Comparison of ENCODE assay signal across 8 cellular contexts in genomic region chrX:63754141-63754859, GRCh38. TPM values are rescaled to one million over a fixed set of nuclear protein-coding genes. Genes with fewer than 3 reads are reported as not detected.
DNase-seq lines count a peak whose midpoint lies in the region; ATAC-seq and TF ChIP-seq lines count a peak whose summit lies in the region.

No MANE protein-coding gene starts in this region.

- no peak for TF ChIP-seq CTCF in mammary epithelial cell (conservative IDR thresholded peaks at IDR 0.05 in 1 of 2, IDR thresholded peaks at IDR 0.05 in 1 of 2; ENCODE audit: extremely low read depth in 1 of 2, insufficient read depth in 1 of 2, low read depth in 1 of 2, low read length in 2 of 2)
- no peak for TF ChIP-seq CTCF in right lobe of liver (IDR thresholded peaks at IDR 0.05)

- H3K79me2 ChIP-seq in mammary epithelial cell (ENCODE audit: insufficient read depth, low read length), result peaks cover 51% of the 10 kb centered on the region

- H3K4me1 ChIP-seq in mammary epithelial cell (ENCODE audit: insufficient read depth, low read length) (peaks cover 19% of the 10 kb centered on the region), right lobe of liver (no peaks in the 10 kb centered on the region)

- H3K36me3 Mint-ChIP-seq in activated CD8-positive, alpha-beta memory T cell treated with anti-CD3 and anti-CD28 coated beads, Interleukin-2, amount 10 ng/mL, durations not matched to agents 7 days and 5 days, result peaks cover 23% of the 10 kb centered on the region

- H3K27ac Mint-ChIP-seq in activated CD8-positive, alpha-beta memory T cell treated with anti-CD3 and anti-CD28 coated beads, Interleukin-2, amount 10 ng/mL, durations not matched to agents 7 days and 5 days, result peak overlapping the region; percentile 97

- CTCF ChIA-PET in activated CD8-positive, alpha-beta memory T cell treated with anti-CD3 and anti-CD28 coated beads, Interleukin-2, amount 10 ng/mL, durations not matched to agents 7 days and 5 days (lab: Charles Lee), result interaction anchor here (0.7 to 2.4 kb wide), 3 partner anchors 10 to 1233 kb away, joined by 3 to 8 read pairs (median 3); no protein-coding TSS in a partner anchor
- CTCF ChIA-PET in mammary epithelial cell (lab: Charles Lee; ENCODE audit: low non-redundant PET), result interaction anchor here (0.7 kb wide), 1 partner anchor 67 kb away, joined by 5 read pairs; no protein-coding TSS in a partner anchor

- H3K4me3 ChIP-seq in mammary epithelial cell (replicated peaks in 1 of 3; ENCODE audit: insufficient read depth in 1 of 3, low read depth in 2 of 3, low read length in 3 of 3), result peak overlapping the region; percentile 66 to 81 (median 78)
- H3K4me3 ChIP-seq in right lobe of liver, result peak overlapping the region; percentile 53 to 68 (median 63)

- H3K27me3 ChIP-seq in mammary epithelial cell (ENCODE audit: insufficient read depth, low read length) (no peaks in the 10 kb centered on the region), right lobe of liver (no peaks in the 10 kb centered on the region)

- in situ Hi-C loops in mammary epithelial cell (cut with MboI; ENCODE audit: low sequenced_read_pairs in 2 of 2), result no loop called here

- peak overlapping the region; percentile 98 for H3K4me3 Mint-ChIP-seq in activated CD8-positive, alpha-beta memory T cell treated with anti-CD3 and anti-CD28 coated beads, Interleukin-2, amount 10 ng/mL, durations not matched to agents 7 days and 5 days

- H3K9me3 ChIP-seq in mammary epithelial cell (replicated peaks; ENCODE audit: insufficient read depth, low read length), result no peaks in the 10 kb centered on the region
- no peaks in the 10 kb centered on the region for H3K9me3 ChIP-seq in right lobe of liver

- ATAC-seq in activated CD8-positive, alpha-beta memory T cell treated with anti-CD3 and anti-CD28 coated beads, Interleukin-2, amount 10 ng/mL, durations not matched to agents 7 days and 5 days, result peak; percentile 35
- peak; percentile 29 for ATAC-seq in HG03064 (IDR thresholded peaks at IDR 0.05; ENCODE audit: low read depth, unreplicated experiment)
- ATAC-seq in SK-N-SH treated with all-trans-retinoic acid at 6 μM for 48 hours, result peak; percentile 26
- ATAC-seq in right lobe of liver, result peak; percentile 54 to 60 (median 56)
- peak; percentile 45 for ATAC-seq in stimulated activated naive CD8-positive, alpha-beta T cell treated with anti-CD3 and anti-CD28 coated beads, Interleukin-15, Interleukin-2, amounts not matched to agents 100 U/mL and 50 U/mL, for 24 hours

- H3K4me2 ChIP-seq in mammary epithelial cell (ENCODE audit: insufficient read depth, low read depth, low read length), result peak overlapping the region; percentile 65

- no peaks in the 10 kb centered on the region for H4K20me1 ChIP-seq in mammary epithelial cell (ENCODE audit: insufficient read depth, low read length)

- intact Hi-C loops in mammary epithelial cell (cut with micrococcal nuclease), result loop anchor here (1.0 to 5.0 kb wide), 2 partner anchors 31 to 163 kb away; partner anchors contain the start of gene ARHGEF9
- intact Hi-C loops in right lobe of liver (cut with DNase I), result no loop called here

- dilution Hi-C loops in mammary epithelial cell (cut with HindIII; ENCODE audit: low sequenced_read_pairs), result no loop called here

- peak overlapping the region; percentile 61 for H2AFZ ChIP-seq in mammary epithelial cell (ENCODE audit: low read depth, low read length)

- H3K9ac ChIP-seq in mammary epithelial cell (ENCODE audit: insufficient read depth, low read length), result peak overlapping the region; percentile 92

- TF ChIP-seq POLR2A in right lobe of liver (IDR thresholded peaks at IDR 0.05), result no peak

- peaks cover 68% of the 10 kb centered on the region for H3K4me1 Mint-ChIP-seq in activated CD8-positive, alpha-beta memory T cell treated with anti-CD3 and anti-CD28 coated beads, Interleukin-2, amount 10 ng/mL, durations not matched to agents 7 days and 5 days

- H3K27ac ChIP-seq in mammary epithelial cell (ENCODE audit: insufficient read depth, low read depth, low read length), result peak overlapping the region; percentile 90
- peak overlapping the region; percentile 86 to 90 (median 87) for H3K27ac ChIP-seq in right lobe of liver

- WGBS in mammary epithelial cell (ENCODE audit: low coverage, missing lambda C conversion rate), result 26% methylated on average over 18 of the region's 25 CpGs
- WGBS in right lobe of liver (ENCODE audit: insufficient coverage, low coverage, low lambda C conversion rate, missing lambda C conversion rate), result 13% methylated on average over 22 of the region's 25 CpGs

- DNase-seq in activated CD8-positive, alpha-beta memory T cell treated with anti-CD3 and anti-CD28 coated beads, Interleukin-2, amount 10 ng/mL, durations not matched to agents 7 days and 5 days, result peak; percentile 53
- DNase-seq in activated CD8-positive, alpha-beta memory T cell treated with anti-CD3 and anti-CD28 coated beads, Interleukin-2, amount 50 U/mL, for 48 hours, result no peak
- DNase-seq in mammary epithelial cell, result peak; percentile 29
- DNase-seq in right lobe of liver, result peak; percentile 31 to 51 (median 45)
- peak; percentile 29 for DNase-seq in stimulated activated naive CD8-positive, alpha-beta T cell treated with anti-CD3 and anti-CD28 coated beads, Interleukin-15, Interleukin-2, amounts not matched to agents 100 U/mL and 50 U/mL, for 24 hours
- DNase-seq in NCI-H69 (lab: John Stamatoyannopoulos, UW), result no peak

- no peaks in the 10 kb centered on the region for H3K9me3 Mint-ChIP-seq in activated CD8-positive, alpha-beta memory T cell treated with anti-CD3 and anti-CD28 coated beads, Interleukin-2, amount 10 ng/mL, durations not matched to agents 7 days and 5 days (ENCODE audit: low read depth)

- H3K36me3 ChIP-seq in mammary epithelial cell (ENCODE audit: insufficient read depth, low read length), result no peaks in the 10 kb centered on the region
- no peaks in the 10 kb centered on the region for H3K36me3 ChIP-seq in right lobe of liver

- TSS peak; percentile 59 for BruUV-seq in mammary epithelial cell (replicated peaks; lab: Mats Ljungman, UMichigan)

- no peaks in the 10 kb centered on the region for H3K27me3 Mint-ChIP-seq in activated CD8-positive, alpha-beta memory T cell treated with anti-CD3 and anti-CD28 coated beads, Interleukin-2, amount 10 ng/mL, durations not matched to agents 7 days and 5 days

TF ChIP-seq in SK-N-SH treated with all-trans-retinoic acid at 6 μM for 48 hours, 23 proteins besides CTCF, POLR2A, EP300 and RAD21:
- TF ChIP-seq ISL1 (CRISPR knock-in tag; IDR thresholded peaks at IDR 0.05) (no peak), TSHZ2 (CRISPR knock-in tag; IDR thresholded peaks at IDR 0.05) (no peak), CSDC2 (CRISPR knock-in tag; IDR thresholded peaks at IDR 0.05) (no peak), TCF4 (CRISPR knock-in tag; IDR thresholded peaks at IDR 0.05; ENCODE audit: borderline replicate concordance) (no peak), ZFP3 (CRISPR knock-in tag; IDR thresholded peaks at IDR 0.05) (no peak), ARNTL (CRISPR knock-in tag; IDR thresholded peaks at IDR 0.05; ENCODE audit: borderline replicate concordance, low read depth) (no peak), GLIS3 (CRISPR knock-in tag; IDR thresholded peaks at IDR 0.05) (no peak), ZNF565 (CRISPR knock-in tag; conservative IDR thresholded peaks at IDR 0.05; ENCODE audit: low read depth) (no peak)

RNA-seq across cellular contexts. Expression of gene ARHGEF9, which starts 30.7 kb away (rescaled TPM):
- total RNA-seq in activated CD8-positive, alpha-beta memory T cell treated with anti-CD3 and anti-CD28 coated beads, Interleukin-2, amount 10 ng/mL, durations not matched to agents 7 days and 5 days, result 10 to 100 TPM; 42.8 to 54.1 TPM
- total RNA-seq in mammary epithelial cell (10 to 100 TPM; 25.7 to 34.0 TPM), right lobe of liver (1 to 10 TPM; 5.8 to 9.0 (median 7.5) TPM)
- polyA plus RNA-seq in mammary epithelial cell, result 15.6 TPM
- 37.5 TPM for polyA minus RNA-seq in mammary epithelial cell

Comparison
In these comparisons a context has a peak if more than half of its experiments do, and no peak if none do; other contexts are left out.
1. DNase-seq: peak in activated CD8-positive, alpha-beta memory T cell treated with anti-CD3 and anti-CD28 coated beads, Interleukin-2, amount 10 ng/mL, durations not matched to agents 7 days and 5 days (single experiment), mammary epithelial cell (single experiment), right lobe of liver (3 of 3) and stimulated activated naive CD8-positive, alpha-beta T cell treated with anti-CD3 and anti-CD28 coated beads, Interleukin-15, Interleukin-2, amounts not matched to agents 100 U/mL and 50 U/mL, for 24 hours (single experiment); none in activated CD8-positive, alpha-beta memory T cell treated with anti-CD3 and anti-CD28 coated beads, Interleukin-2, amount 50 U/mL, for 48 hours (single experiment) and NCI-H69 (single experiment).
2. Peak in every context shown above with its lines, with median percentiles within 50 percentile points of each other: ATAC-seq.